ENCODE assay signal across 1 cellular context in the genomic region with DNA sequence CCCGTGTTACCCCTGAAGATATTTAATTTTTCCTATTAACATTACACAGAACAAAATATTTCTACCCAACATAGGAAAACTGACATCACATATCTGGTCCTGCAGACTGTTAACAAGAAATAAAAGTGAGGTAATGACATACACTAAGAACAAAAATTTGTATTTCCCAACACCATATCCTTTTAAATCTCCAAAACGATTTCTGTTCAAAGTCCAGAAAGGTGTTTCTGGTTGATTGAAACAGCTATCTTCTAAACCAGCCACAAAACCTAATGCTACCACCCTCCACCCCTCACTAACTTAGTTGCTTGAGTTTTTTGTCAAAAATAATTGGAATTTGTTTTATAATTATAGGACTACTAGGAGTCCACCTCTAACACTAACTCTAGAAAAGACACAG.
TF ChIP-seq lines count a peak whose summit lies in the region.

No MANE protein-coding gene starts in this region.

TF ChIP-seq in GM23338, 12 proteins besides CTCF, POLR2A, EP300 and RAD21 (continued from another document):
- TF ChIP-seq ZNF462 (CRISPR knock-in tag; IDR thresholded peaks at IDR 0.05) = no peak
- no peak for TF ChIP-seq EZH2 (IDR thresholded peaks at IDR 0.05; ENCODE audit: low read depth, unreplicated experiment)
- no peak for TF ChIP-seq POLR2AphosphoS5 (IDR thresholded peaks at IDR 0.05; ENCODE audit: low read depth)
